In the genomic region with DNA sequence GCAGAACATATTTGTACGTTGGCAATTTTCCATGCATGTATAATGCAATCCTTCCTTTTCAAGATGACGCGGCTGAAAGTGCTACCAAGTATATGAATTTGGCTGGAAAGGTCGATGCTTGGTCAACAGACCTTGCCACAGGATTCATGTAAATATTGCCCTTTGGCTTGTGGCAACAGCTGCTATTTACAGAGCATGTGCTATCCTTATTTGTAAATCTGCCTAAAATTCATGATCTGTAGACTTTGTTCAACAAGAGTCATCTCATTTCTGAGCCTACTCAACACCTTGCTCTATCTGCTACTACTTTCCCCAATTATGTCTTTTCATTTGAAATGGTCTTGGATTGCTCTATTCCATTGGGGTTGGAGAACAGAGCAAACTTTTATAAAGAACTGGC, we compare ENCODE assay signal across 1 cellular context.
TF ChIP-seq lines count a peak whose summit lies in the region.

No MANE protein-coding gene starts in this region.

TF ChIP-seq in HEK293T, 16 proteins besides CTCF, POLR2A, EP300 and RAD21 (continued from another document):
- TF ChIP-seq, protein P1, sequence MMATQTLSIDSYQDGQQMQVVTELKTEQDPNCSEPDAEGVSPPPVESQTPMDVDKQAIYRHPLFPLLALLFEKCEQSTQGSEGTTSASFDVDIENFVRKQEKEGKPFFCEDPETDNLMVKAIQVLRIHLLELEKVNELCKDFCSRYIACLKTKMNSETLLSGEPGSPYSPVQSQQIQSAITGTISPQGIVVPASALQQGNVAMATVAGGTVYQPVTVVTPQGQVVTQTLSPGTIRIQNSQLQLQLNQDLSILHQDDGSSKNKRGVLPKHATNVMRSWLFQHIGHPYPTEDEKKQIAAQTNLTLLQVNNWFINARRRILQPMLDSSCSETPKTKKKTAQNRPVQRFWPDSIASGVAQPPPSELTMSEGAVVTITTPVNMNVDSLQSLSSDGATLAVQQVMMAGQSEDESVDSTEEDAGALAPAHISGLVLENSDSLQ (IDR thresholded peaks at IDR 0.05) = no peak
- TF ChIP-seq FOXM1 (IDR thresholded peaks at IDR 0.05; ENCODE audit: borderline replicate concordance) (no peak), ELF4 (IDR thresholded peaks at IDR 0.05) (no peak), TARDBP (IDR thresholded peaks at IDR 0.05) (no peak), SUZ12 (IDR thresholded peaks at IDR 0.05) (no peak), L3MBTL2 (conservative IDR thresholded peaks at IDR 0.05) (no peak), FOXK2 (IDR thresholded peaks at IDR 0.05) (no peak), CTBP1 (IDR thresholded peaks at IDR 0.05; ENCODE audit: borderline replicate concordance) (no peak), FOXA1 (IDR thresholded peaks at IDR 0.05) (no peak), ARNT (IDR thresholded peaks at IDR 0.05) (no peak)
TF ChIP-seq in HEK293T: peak in this region for 0.
